8 cellular contexts compared by ENCODE assay signal in genomic region chr17:56978441-56979090, GRCh38. TPM values are rescaled to one million over a fixed set of nuclear protein-coding genes. Genes with fewer than 3 reads are reported as not detected.
A peak's percentile ranks its signal among the peaks of the same experiment; 100 is the strongest.
DNase-seq lines count a peak whose midpoint lies in the region; ATAC-seq and TF ChIP-seq lines count a peak whose summit lies in the region.

No MANE protein-coding gene starts in this region.

- ATAC-seq in GM21360 (IDR thresholded peaks at IDR 0.05; ENCODE audit: unreplicated experiment) (peak; percentile 27), left lung (peak; percentile 21)

- H3K4me3 ChIP-seq in cardiac fibroblast (replicated peaks in 1 of 2; ENCODE audit: low read depth in 2 of 2, low read length in 2 of 2) (peak overlapping the region; percentile 69 to 83), left lung (peak overlapping the region; percentile 61 to 62), tibial artery (peak overlapping the region; percentile 58 to 63)

- H3K4me1 ChIP-seq in left lung (peaks cover 0 to 47% of the 10 kb centered on the region in 2 donors), tibial artery (peaks cover 0 to 18% (median 8%) of the 10 kb centered on the region in 4 donors)

- TF ChIP-seq CTCF in C4-2B (conservative IDR thresholded peaks at IDR 0.05): no peak
- no peak for TF ChIP-seq CTCF in cardiac fibroblast (IDR thresholded peaks at IDR 0.05; ENCODE audit: low read depth, low read length)
- TF ChIP-seq CTCF in left lung (IDR thresholded peaks at IDR 0.05): no peak
- no peak for TF ChIP-seq CTCF in tibial artery (IDR thresholded peaks at IDR 0.05)

- peak overlapping the region; percentile 35 for H3K27ac ChIP-seq in C4-2B
- peak overlapping the region; percentile 53 to 76 for H3K27ac ChIP-seq in left lung
- peak overlapping the region; percentile 53 to 72 for H3K27ac ChIP-seq in tibial artery

- peaks cover 0 to 21% of the 10 kb centered on the region in 2 donors for H3K36me3 ChIP-seq in left lung
- peaks cover 5 to 22% (median 7%) of the 10 kb centered on the region in 3 donors for H3K36me3 ChIP-seq in tibial artery

- intact Hi-C loops in left lung (cut with DNase I): no loop called here
- intact Hi-C loops in tibial artery (cut with DNase I; ENCODE audit: low total_unique reads): no loop called here

- DNase-seq in NCI-H69 (lab: John Stamatoyannopoulos, UW) (peak; percentile 48), cardiac fibroblast (ENCODE audit: low read depth in 2 of 2) (peak; percentile 22 to 30), left lung (no peak), tibial artery (no peak), mesenteric fat pad (ENCODE audit: low spot score) (no peak)
- no peak for DNase-seq in stimulated activated CD4-positive, alpha-beta T cell treated with anti-CD3 and anti-CD28 coated beads, Interleukin-12 subunit alpha, Interleukin-12 subunit beta, amount 100 ng/mL, for 4 hours

- no peaks in the 10 kb centered on the region for H3K27me3 ChIP-seq in left lung
- H3K27me3 ChIP-seq in tibial artery: no peaks in the 10 kb centered on the region

- H3K9me3 ChIP-seq in left lung (no peaks in the 10 kb centered on the region), tibial artery (no peaks in the 10 kb centered on the region)

RNA-seq across cellular contexts. Expression of gene SCPEP1, which starts 0.6 kb away (rescaled TPM):
- total RNA-seq in left lung (100 to 1,000 TPM; 117 to 120 TPM), mesenteric fat pad (99.4 TPM)

RNA-seq across cellular contexts. Expression of gene COIL, which starts 17.7 kb away (rescaled TPM):
- 10 to 100 TPM; 10.9 to 12.3 TPM for total RNA-seq in left lung
- 9.9 TPM for total RNA-seq in mesenteric fat pad

Comparison
In these comparisons a context has a peak if more than half of its experiments do, and no peak if none do; other contexts are left out.
1. DNase-seq: peak in NCI-H69 (single experiment) and cardiac fibroblast (2 of 2); none in left lung (0 of 2), tibial artery (0 of 2), stimulated activated CD4-positive, alpha-beta T cell treated with anti-CD3 and anti-CD28 coated beads, Interleukin-12 subunit alpha, Interleukin-12 subunit beta, amount 100 ng/mL, for 4 hours (single experiment) and mesenteric fat pad (single experiment).
2. Peak in every context shown above with its lines, with median percentiles within 50 percentile points of each other: H3K27ac ChIP-seq and H3K4me3 ChIP-seq.